Comparison of ENCODE assay signal across 10 cellular contexts in the genomic region with DNA sequence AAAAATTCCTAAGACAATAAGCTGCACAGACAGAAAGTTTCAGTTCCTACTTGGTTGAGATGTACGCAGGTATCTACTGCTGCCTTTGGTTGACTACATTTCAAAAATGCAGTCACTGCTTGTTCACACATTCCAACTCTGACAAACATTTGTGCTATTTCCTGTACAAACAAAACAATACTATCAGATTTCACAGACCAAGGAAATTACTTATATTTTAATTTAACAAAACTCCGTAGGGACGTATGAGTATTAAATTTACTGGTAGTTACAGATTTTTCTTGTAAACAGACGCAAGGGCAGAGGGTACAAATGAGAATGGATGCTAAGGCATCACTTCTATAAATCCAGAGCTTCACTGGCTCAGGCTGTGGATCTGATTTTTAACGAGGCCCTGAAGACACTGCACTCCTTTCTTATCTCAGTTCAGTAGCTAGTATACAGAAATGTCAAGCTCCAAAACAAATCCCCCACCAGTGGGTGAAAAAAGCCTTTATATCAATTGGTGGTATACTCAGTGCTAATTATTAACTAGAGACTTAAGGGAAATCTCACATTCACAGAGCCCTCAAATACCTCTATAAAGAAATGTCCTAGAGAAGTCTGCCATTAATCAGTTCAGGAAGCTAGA. TPM values are rescaled to one million over a fixed set of nuclear protein-coding genes. Genes with fewer than 3 reads are reported as not detected.
DNase-seq lines count a peak whose midpoint lies in the region; ATAC-seq and TF ChIP-seq lines count a peak whose summit lies in the region.
"Had no signal": no experiment of that assay in that cellular context is flagged by ENCODE, and none has a peak within 500 bp of the region (broad histone marks: within the 10 kb centered on the region; RNA-seq: fewer than 3 reads in every experiment).

No MANE protein-coding gene starts in this region.

- peak overlapping the region; percentile 43 for H3K4me3 ChIP-seq in thoracic aorta

- H3K9me3 ChIP-seq in thoracic aorta: peaks cover 1% of the 10 kb centered on the region

- H3K4me1 ChIP-seq in thoracic aorta (ENCODE audit: control insufficient read depth in 1 of 2, low read depth in 2 of 2): peaks cover 6 to 9% of the 10 kb centered on the region in 2 donors

- TF ChIP-seq CTCF in thoracic aorta (IDR thresholded peaks at IDR 0.05): no peak

- DNase-seq in SIG-M5 treated with dmso at 0.1 percent for 504 hours (lab: John Stamatoyannopoulos, UW; ENCODE audit: unreplicated experiment): peak; percentile 26
- DNase-seq in SIG-M5 (lab: John Stamatoyannopoulos, UW): no peak
- DNase-seq in dermis microvascular lymphatic vessel endothelial cell (ENCODE audit: low read depth in 2 of 2): peak; percentile 84 to 88
- DNase-seq in thoracic aorta (ENCODE audit: low spot score): no peak
- DNase-seq in activated T-cell treated with anti-CD3 and anti-CD28 coated beads, Interleukin-2, amount 50 U/mL, for 1 hour: no peak
- DNase-seq in Ammon's horn (ENCODE audit: low spot score): no peak
- no peak for DNase-seq in NCI-H1930 (lab: John Stamatoyannopoulos, UW)
- DNase-seq: activated naive CD4-positive, alpha-beta T cell treated with anti-CD3 and anti-CD28 coated beads for 36 hours; retina had no signal

- peaks cover 5% of the 10 kb centered on the region for H3K36me3 ChIP-seq in thoracic aorta

- H3K27me3 ChIP-seq in thoracic aorta (replicated peaks; ENCODE audit: insufficient read depth): no peaks in the 10 kb centered on the region

- ATAC-seq in HG03558 (IDR thresholded peaks at IDR 0.05; ENCODE audit: extremely low read depth, unreplicated experiment): peak; percentile 64
- no peak for ATAC-seq in thoracic aorta (ENCODE audit: insufficient number of reproducible peaks, low FRiP score, low read depth)

- peak overlapping the region in 1 of 2 donors; percentile 17 for H3K27ac ChIP-seq in thoracic aorta

RNA-seq across cellular contexts. Expression of gene TTC32, which starts 31.7 kb away (rescaled TPM):
- total RNA-seq in dermis microvascular lymphatic vessel endothelial cell (6.3 and 8.7 TPM in 2 replicates), thoracic aorta (10 to 100 TPM in 1 of 2 donors, 1 to 10 TPM in 1; 9.2 to 11.9 TPM)

RNA-seq across cellular contexts. Expression of gene WDR35, which starts 56.4 kb away (rescaled TPM):
- total RNA-seq in dermis microvascular lymphatic vessel endothelial cell (5.0 and 6.1 TPM in 2 replicates), thoracic aorta (10 to 100 TPM in 1 of 2 donors, 1 to 10 TPM in 1; 5.1 to 14.3 TPM)

Comparison
In these comparisons a context has a peak if more than half of its experiments do, and no peak if none do; other contexts are left out.
1. DNase-seq: peak in SIG-M5 treated with dmso at 0.1 percent for 504 hours (single experiment) and dermis microvascular lymphatic vessel endothelial cell (2 of 2); none in SIG-M5 (single experiment), thoracic aorta (single experiment), activated T-cell treated with anti-CD3 and anti-CD28 coated beads, Interleukin-2, amount 50 U/mL, for 1 hour (single experiment), Ammon's horn (single experiment) and NCI-H1930 (0 of 2).